In the genomic region with DNA sequence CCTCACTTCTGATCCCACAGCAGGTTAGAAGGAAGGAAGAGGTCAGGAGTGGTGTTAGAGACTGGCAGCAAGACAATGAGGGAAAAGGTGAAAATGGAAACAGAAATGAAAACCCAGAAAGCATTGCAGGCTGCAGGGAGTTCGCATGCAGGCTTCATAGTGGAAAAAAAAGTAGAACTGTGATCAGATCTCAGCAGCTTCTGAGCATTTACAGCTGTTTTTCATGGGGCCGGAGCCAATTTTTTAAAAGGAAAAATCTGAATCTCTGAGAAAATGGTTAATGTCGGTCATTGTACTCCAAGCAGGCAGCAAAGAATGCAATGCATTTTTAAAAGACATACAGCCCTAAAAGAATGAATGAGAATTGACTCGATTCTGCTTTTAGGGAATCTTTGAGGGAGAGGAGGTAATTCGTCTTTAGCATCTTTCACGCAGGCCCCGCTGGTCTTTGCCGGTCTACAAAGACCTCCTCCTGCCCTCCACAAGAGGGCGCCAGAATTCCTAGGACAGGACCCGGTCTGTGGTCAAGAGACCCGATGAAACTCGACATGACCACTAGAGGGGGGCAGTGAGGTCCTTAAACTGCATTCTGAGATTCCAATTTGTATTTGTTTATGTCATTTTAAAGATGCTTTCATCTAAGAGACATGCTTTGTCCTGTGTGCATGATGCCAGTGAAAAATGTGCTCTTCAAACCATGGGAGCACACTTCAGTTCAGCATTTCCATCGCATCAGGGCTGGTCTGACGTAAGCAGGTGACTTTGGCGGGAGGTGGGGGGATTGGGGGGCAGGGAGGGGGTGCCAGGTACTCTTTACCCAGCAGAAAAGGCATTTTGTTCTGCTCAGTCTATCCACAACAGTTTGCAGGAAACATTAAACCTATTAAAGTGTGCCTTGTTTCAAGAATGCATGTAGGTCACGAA, we compare ENCODE assay signal across 9 cellular contexts. TPM values are rescaled to one million over a fixed set of nuclear protein-coding genes. Genes with fewer than 3 reads are reported as not detected.
DNase-seq lines count a peak whose midpoint lies in the region; ATAC-seq and TF ChIP-seq lines count a peak whose summit lies in the region.
"Had no signal": no experiment of that assay in that cellular context is flagged by ENCODE, and none has a peak within 500 bp of the region (broad histone marks: within the 10 kb centered on the region; RNA-seq: fewer than 3 reads in every experiment).

No MANE protein-coding gene starts in this region.

- H3K36me3 ChIP-seq in DND-41 (ENCODE audit: insufficient read depth, low read length) (no peaks in the 10 kb centered on the region), Karpas-422 (ENCODE audit: insufficient read depth, low read length) (no peaks in the 10 kb centered on the region), Peyer's patch (no peaks in the 10 kb centered on the region), neuron (ENCODE audit: insufficient read depth, low read length) (no peaks in the 10 kb centered on the region), stomach (no peaks in the 10 kb centered on the region)

- TF ChIP-seq CTCF in DND-41 (IDR thresholded peaks at IDR 0.05; ENCODE audit: borderline replicate concordance, extremely low read depth, low read length, poor library complexity, severe bottlenecking) = peak; percentile 99
- TF ChIP-seq CTCF in Peyer's patch (IDR thresholded peaks at IDR 0.05) = peak; percentile 90 to 100 (median 99)
- TF ChIP-seq CTCF in stomach (IDR thresholded peaks at IDR 0.05) = peak in 6 of 7 experiments; percentile 36 to 99 (median 96)

- H3K27me3 ChIP-seq in DND-41 (ENCODE audit: insufficient read depth, low read length, poor library complexity) (no peaks in the 10 kb centered on the region), Karpas-422 (ENCODE audit: low read length) (no peaks in the 10 kb centered on the region), Peyer's patch (no peaks in the 10 kb centered on the region), neuron (ENCODE audit: insufficient read depth, low read length) (no peaks in the 10 kb centered on the region), stomach (no peaks in the 10 kb centered on the region)

- no peak for TF ChIP-seq EP300 in stomach (IDR thresholded peaks at IDR 0.05)

- H3K4me2 ChIP-seq in DND-41 (ENCODE audit: insufficient read depth, low read length) (no peak overlapping the region), Karpas-422 (ENCODE audit: low read depth, low read length, poor library complexity, severe bottlenecking) (no peak overlapping the region)

- peak; percentile 95 for ATAC-seq in DND-41 (ENCODE audit: insufficient read depth, low read depth)
- peak; percentile 89 for ATAC-seq in GM21737 (IDR thresholded peaks at IDR 0.05; ENCODE audit: unreplicated experiment)

- no peaks in the 10 kb centered on the region for H3K9me2 ChIP-seq in Karpas-422 (replicated peaks; ENCODE audit: insufficient read depth, low read length)

- intact Hi-C loops in stomach (cut with DNase I; ENCODE audit: low total_unique reads) = loop anchor here (10.0 kb wide), 1 partner anchor 410 kb away; no protein-coding TSS in a partner anchor

- H3K9me3 ChIP-seq in DND-41 (ENCODE audit: insufficient read depth, low read length, severe bottlenecking) (no peaks in the 10 kb centered on the region), Karpas-422 (ENCODE audit: low read length) (no peaks in the 10 kb centered on the region), Peyer's patch (no peaks in the 10 kb centered on the region), neuron (ENCODE audit: low read length) (no peaks in the 10 kb centered on the region), stomach (peaks cover 0 to 9% (median 6%) of the 10 kb centered on the region in 4 donors)

- H3K9ac ChIP-seq in DND-41 (ENCODE audit: low read depth, low read length) (no peak overlapping the region), Karpas-422 (ENCODE audit: low read length) (no peak overlapping the region)

- no peak overlapping the region for H3K27ac ChIP-seq in DND-41 (ENCODE audit: low read length)
- no peak overlapping the region for H3K27ac ChIP-seq in Karpas-422 (ENCODE audit: low read length)
- no peak overlapping the region for H3K27ac ChIP-seq in Peyer's patch
- H3K27ac ChIP-seq in stomach = no peak overlapping the region

- no peaks in the 10 kb centered on the region for H3K79me2 ChIP-seq in DND-41 (ENCODE audit: insufficient read depth, low read length)
- no peaks in the 10 kb centered on the region for H3K79me2 ChIP-seq in Karpas-422 (ENCODE audit: low read length)

- H2AFZ ChIP-seq in DND-41 (ENCODE audit: low read depth, low read length) (no peak overlapping the region), Karpas-422 (ENCODE audit: low read length) (no peak overlapping the region), neuron (ENCODE audit: low read depth, low read length) (peak overlapping the region; percentile 78)

- H3K4me1 ChIP-seq in DND-41 (ENCODE audit: insufficient read depth, low read length) (no peaks in the 10 kb centered on the region), Karpas-422 (ENCODE audit: low read length) (no peaks in the 10 kb centered on the region), Peyer's patch (no peaks in the 10 kb centered on the region), neuron (ENCODE audit: insufficient read depth, low read length) (no peaks in the 10 kb centered on the region), stomach (peaks cover 0 to 6% (median 0%) of the 10 kb centered on the region in 4 donors)

- H4K20me1 ChIP-seq in DND-41 (ENCODE audit: insufficient read depth, low read length) = no peaks in the 10 kb centered on the region
- no peaks in the 10 kb centered on the region for H4K20me1 ChIP-seq in Karpas-422 (ENCODE audit: insufficient read depth, low read depth, low read length)

- WGBS in stomach, 5 donors = 21 to 26% (median 25%) methylated on average over 16 of the region's 16 CpGs

- TF ChIP-seq POLR2A in Peyer's patch (IDR thresholded peaks at IDR 0.05) (no peak), stomach (IDR thresholded peaks at IDR 0.05) (no peak)

- H3K4me3 ChIP-seq in DND-41 (ENCODE audit: low read depth in 1 of 2, low read length in 2 of 2) (no peak overlapping the region), Karpas-422 (ENCODE audit: low read length) (no peak overlapping the region), Peyer's patch (no peak overlapping the region), neuron (ENCODE audit: low read length) (no peak overlapping the region), stomach (peak overlapping the region in 1 of 4 donors; percentile 10)

- DNase-seq in DND-41 = peak; percentile 76
- DNase-seq in Karpas-422 = peak; percentile 94
- peak; percentile 71 to 93 (median 84) for DNase-seq in Peyer's patch
- DNase-seq in activated T-cell treated with anti-CD3 and anti-CD28 coated beads, Interleukin-2, amount 50 U/mL, for 48 hours = peak; percentile 82 to 83
- peak; percentile 88 for DNase-seq in fibroblast of peridontal ligament (ENCODE audit: extremely low read depth)
- peak; percentile 89 for DNase-seq in stomach

RNA-seq across cellular contexts. Expression of a gene that starts 43.7 kb away (rescaled TPM):
- total RNA-seq in Karpas-422 (2014; rRNA removed; shearing (Covaris generic); ENCODE audit: low replicate concordance) = not detected in 2 replicates
- 10 to 100 TPM in 3 of 4 donors, not detected in 1; 47.3 to 66.8 (median 55.3) TPM for total RNA-seq in Peyer's patch
- not detected for total RNA-seq in stomach
- polyA plus RNA-seq in stomach = not detected
- total RNA-seq: mononuclear cell had no signal
